ENCODE assay signal across 8 cellular contexts in the genomic region with DNA sequence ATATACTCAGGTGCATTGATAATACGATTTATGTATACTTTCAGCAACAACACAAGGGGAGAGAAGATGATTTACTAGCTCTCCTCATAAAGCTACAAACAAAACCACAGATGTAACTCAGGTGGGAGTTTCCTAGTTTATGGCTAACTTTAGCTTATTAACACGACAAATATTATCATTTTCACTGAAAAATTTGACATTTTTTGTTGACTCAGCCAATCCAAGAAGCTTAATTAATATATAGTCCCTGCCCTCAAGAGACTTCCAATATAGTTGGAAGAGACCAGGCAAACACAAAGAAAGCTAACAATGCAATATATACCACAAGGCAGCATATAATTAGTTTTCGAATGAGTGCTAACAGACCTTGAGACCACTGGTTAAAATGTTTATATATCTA. TPM values are rescaled to one million over a fixed set of nuclear protein-coding genes. Genes with fewer than 3 reads are reported as not detected.
DNase-seq lines count a peak whose midpoint lies in the region; ATAC-seq and TF ChIP-seq lines count a peak whose summit lies in the region.

No MANE protein-coding gene starts in this region.

- peak overlapping the region; percentile 97 for H3K27ac Mint-ChIP-seq in activated CD8-positive, alpha-beta memory T cell treated with anti-CD3 and anti-CD28 coated beads, Interleukin-2, amount 10 ng/mL, durations not matched to agents 7 days and 5 days
- H3K27ac Mint-ChIP-seq in activated T-helper 1 cell treated with anti-CD3 and anti-CD28 coated beads, Interleukin-12 subunit alpha, Interleukin-12 subunit beta, Interleukin-2, Interleukin-4 antibody, amounts not matched to agents 30 ng/mL and 10 ng/mL and 1 ng/mL, durations not matched to agents 14 hours and 24 hours and 36 hours, result no peak overlapping the region

- H3K36me3 Mint-ChIP-seq in activated CD8-positive, alpha-beta memory T cell treated with anti-CD3 and anti-CD28 coated beads, Interleukin-2, amount 10 ng/mL, durations not matched to agents 7 days and 5 days, result peaks cover 18% of the 10 kb centered on the region
- peaks cover 13% of the 10 kb centered on the region for H3K36me3 Mint-ChIP-seq in activated T-helper 1 cell treated with anti-CD3 and anti-CD28 coated beads, Interleukin-12 subunit alpha, Interleukin-12 subunit beta, Interleukin-2, Interleukin-4 antibody, amounts not matched to agents 30 ng/mL and 10 ng/mL and 1 ng/mL, durations not matched to agents 14 hours and 24 hours and 36 hours (ENCODE audit: low read depth)

- H3K27ac ChIP-seq in iPS-20b (ENCODE audit: low read length) (no peak overlapping the region), suprapubic skin (no peak overlapping the region)

- no peaks in the 10 kb centered on the region for H3K27me3 Mint-ChIP-seq in activated CD8-positive, alpha-beta memory T cell treated with anti-CD3 and anti-CD28 coated beads, Interleukin-2, amount 10 ng/mL, durations not matched to agents 7 days and 5 days
- H3K27me3 Mint-ChIP-seq in activated T-helper 1 cell treated with anti-CD3 and anti-CD28 coated beads, Interleukin-12 subunit alpha, Interleukin-12 subunit beta, Interleukin-2, Interleukin-4 antibody, amounts not matched to agents 30 ng/mL and 10 ng/mL and 1 ng/mL, durations not matched to agents 14 hours and 24 hours and 36 hours (ENCODE audit: insufficient read depth), result no peaks in the 10 kb centered on the region

- DNase-seq in activated CD8-positive, alpha-beta memory T cell treated with anti-CD3 and anti-CD28 coated beads, Interleukin-2, amount 10 ng/mL, durations not matched to agents 7 days and 5 days, result no peak
- no peak for DNase-seq in activated CD8-positive, alpha-beta memory T cell treated with anti-CD3 and anti-CD28 coated beads, Interleukin-2, amount 50 U/mL, for 4 hours
- DNase-seq in activated T-helper 1 cell treated with anti-CD3 and anti-CD28 coated beads, Interleukin-12 subunit alpha, Interleukin-12 subunit beta, Interleukin-2, Interleukin-4 antibody, amounts not matched to agents 30 ng/mL and 10 ng/mL and 1 ng/mL, durations not matched to agents 14 hours and 24 hours and 36 hours (ENCODE audit: low spot score), result no peak
- DNase-seq in suprapubic skin (ENCODE audit: low spot score in 2 of 2), result no peak
- DNase-seq in stimulated activated CD4-positive, alpha-beta T cell treated with anti-CD3 and anti-CD28 coated beads, Interleukin-1b, Interleukin-23, amount 100 ng/mL, for 48 hours, result no peak
- DNase-seq in MV-4-11 (lab: John Stamatoyannopoulos, UW), result no peak
- no peak for DNase-seq in GM13976 (ENCODE audit: low spot score)

- H3K4me3 Mint-ChIP-seq in activated CD8-positive, alpha-beta memory T cell treated with anti-CD3 and anti-CD28 coated beads, Interleukin-2, amount 10 ng/mL, durations not matched to agents 7 days and 5 days, result peak overlapping the region; percentile 89
- H3K4me3 Mint-ChIP-seq in activated T-helper 1 cell treated with anti-CD3 and anti-CD28 coated beads, Interleukin-12 subunit alpha, Interleukin-12 subunit beta, Interleukin-2, Interleukin-4 antibody, amounts not matched to agents 30 ng/mL and 10 ng/mL and 1 ng/mL, durations not matched to agents 14 hours and 24 hours and 36 hours, result peak overlapping the region; percentile 96

- peaks cover 30% of the 10 kb centered on the region for H3K4me1 Mint-ChIP-seq in activated CD8-positive, alpha-beta memory T cell treated with anti-CD3 and anti-CD28 coated beads, Interleukin-2, amount 10 ng/mL, durations not matched to agents 7 days and 5 days
- H3K4me1 Mint-ChIP-seq in activated T-helper 1 cell treated with anti-CD3 and anti-CD28 coated beads, Interleukin-12 subunit alpha, Interleukin-12 subunit beta, Interleukin-2, Interleukin-4 antibody, amounts not matched to agents 30 ng/mL and 10 ng/mL and 1 ng/mL, durations not matched to agents 14 hours and 24 hours and 36 hours (ENCODE audit: low read depth), result peaks cover 31% of the 10 kb centered on the region

- CTCF ChIA-PET in activated CD8-positive, alpha-beta memory T cell treated with anti-CD3 and anti-CD28 coated beads, Interleukin-2, amount 10 ng/mL, durations not matched to agents 7 days and 5 days (lab: Charles Lee), result interaction anchor here (1.1 to 1.7 kb wide), 2 partner anchors 104 to 329 kb away, joined by 3 to 8 read pairs; a partner anchor contains a TSS

- intact Hi-C loops in activated T-helper 1 cell treated with anti-CD3 and anti-CD28 coated beads, Interleukin-12 subunit alpha, Interleukin-12 subunit beta, Interleukin-2, Interleukin-4 antibody, amounts not matched to agents 30 ng/mL and 10 ng/mL and 1 ng/mL, durations not matched to agents 14 hours and 24 hours and 36 hours (cut with micrococcal nuclease), result loop anchor here (1.0 to 10.0 kb wide), 10 partner anchors 40 to 1460 kb away; a partner anchor contains a TSS

- TF ChIP-seq EP300 in suprapubic skin (IDR thresholded peaks at IDR 0.05), result no peak

- H3K4me1 ChIP-seq in iPS-20b (ENCODE audit: insufficient read depth, low read length) (no peaks in the 10 kb centered on the region), suprapubic skin (peaks cover 21% of the 10 kb centered on the region)

- peak overlapping the region; percentile 91 for H3K9ac ChIP-seq in iPS-20b (ENCODE audit: low read depth, low read length)

- ATAC-seq in activated CD8-positive, alpha-beta memory T cell treated with anti-CD3 and anti-CD28 coated beads, Interleukin-2, amount 10 ng/mL, durations not matched to agents 7 days and 5 days, result no peak

- 11% methylated on average over 3 of the region's 3 CpGs for WGBS in suprapubic skin

- no peak for TF ChIP-seq POLR2A in suprapubic skin (IDR thresholded peaks at IDR 0.05)

- H3K4me3 ChIP-seq in iPS-20b (ENCODE audit: low read length), result peak overlapping the region; percentile 84
- peak overlapping the region; percentile 61 for H3K4me3 ChIP-seq in suprapubic skin

- peaks cover 21% of the 10 kb centered on the region for H3K36me3 ChIP-seq in iPS-20b (ENCODE audit: insufficient read depth, low read depth, low read length)
- H3K36me3 ChIP-seq in suprapubic skin, result no peaks in the 10 kb centered on the region

- TF ChIP-seq CTCF in suprapubic skin (IDR thresholded peaks at IDR 0.05), result no peak
- no peak for TF ChIP-seq CTCF in GM13976 (IDR thresholded peaks at IDR 0.05; ENCODE audit: borderline replicate concordance, control extremely low read depth, extremely low read depth, insufficient read depth, missing control alignments)

- no peaks in the 10 kb centered on the region for H3K27me3 ChIP-seq in iPS-20b (ENCODE audit: insufficient read depth, low read length)
- H3K27me3 ChIP-seq in suprapubic skin, result no peaks in the 10 kb centered on the region

- no peaks in the 10 kb centered on the region for H3K9me3 Mint-ChIP-seq in activated CD8-positive, alpha-beta memory T cell treated with anti-CD3 and anti-CD28 coated beads, Interleukin-2, amount 10 ng/mL, durations not matched to agents 7 days and 5 days (ENCODE audit: low read depth)
- H3K9me3 Mint-ChIP-seq in activated T-helper 1 cell treated with anti-CD3 and anti-CD28 coated beads, Interleukin-12 subunit alpha, Interleukin-12 subunit beta, Interleukin-2, Interleukin-4 antibody, amounts not matched to agents 30 ng/mL and 10 ng/mL and 1 ng/mL, durations not matched to agents 14 hours and 24 hours and 36 hours, result peaks cover 1% of the 10 kb centered on the region

- no peaks in the 10 kb centered on the region; the same call in 1 of the 2 replicates for H3K9me3 ChIP-seq in iPS-20b (ENCODE audit: insufficient read depth, low read depth, low read length)
- no peaks in the 10 kb centered on the region for H3K9me3 ChIP-seq in suprapubic skin

- in situ Hi-C loops in GM13976 (cut with MboI; ENCODE audit: low sequenced_read_pairs, unreplicated experiment), result no loop called here

RNA-seq across cellular contexts. Expression of a gene that starts 0.8 kb away (rescaled TPM):
- total RNA-seq in activated CD8-positive, alpha-beta memory T cell treated with anti-CD3 and anti-CD28 coated beads, Interleukin-2, amount 10 ng/mL, durations not matched to agents 7 days and 5 days, result 10 to 100 TPM; 51.8 to 81.7 TPM
- 149 and 165 TPM in 2 replicates for total RNA-seq in activated T-helper 1 cell treated with anti-CD3 and anti-CD28 coated beads, Interleukin-12 subunit alpha, Interleukin-12 subunit beta, Interleukin-2, Interleukin-4 antibody, amounts not matched to agents 30 ng/mL and 10 ng/mL and 1 ng/mL, durations not matched to agents 14 hours and 24 hours and 36 hours
- 10 to 100 TPM; 18.2 to 30.2 (median 26.2) TPM for total RNA-seq in suprapubic skin

RNA-seq across cellular contexts. Expression of a gene that starts 1.4 kb away (rescaled TPM):
- 10 to 100 TPM in 1 of 2 experiments, 1 to 10 TPM in 1; 8.2 to 11.5 TPM for total RNA-seq in activated CD8-positive, alpha-beta memory T cell treated with anti-CD3 and anti-CD28 coated beads, Interleukin-2, amount 10 ng/mL, durations not matched to agents 7 days and 5 days
- 3.6 and 4.3 TPM in 2 replicates for total RNA-seq in activated T-helper 1 cell treated with anti-CD3 and anti-CD28 coated beads, Interleukin-12 subunit alpha, Interleukin-12 subunit beta, Interleukin-2, Interleukin-4 antibody, amounts not matched to agents 30 ng/mL and 10 ng/mL and 1 ng/mL, durations not matched to agents 14 hours and 24 hours and 36 hours
- 10 to 100 TPM in 2 of 4 donors, 1 to 10 TPM in 2; 6.7 to 20.6 (median 11.1) TPM for total RNA-seq in suprapubic skin

RNA-seq across cellular contexts. Expression of a gene that starts 39.1 kb away (rescaled TPM):
- 1 to 10 TPM; 3.8 to 5.1 TPM for total RNA-seq in activated CD8-positive, alpha-beta memory T cell treated with anti-CD3 and anti-CD28 coated beads, Interleukin-2, amount 10 ng/mL, durations not matched to agents 7 days and 5 days
- 5.4 and 5.5 TPM in 2 replicates for total RNA-seq in activated T-helper 1 cell treated with anti-CD3 and anti-CD28 coated beads, Interleukin-12 subunit alpha, Interleukin-12 subunit beta, Interleukin-2, Interleukin-4 antibody, amounts not matched to agents 30 ng/mL and 10 ng/mL and 1 ng/mL, durations not matched to agents 14 hours and 24 hours and 36 hours
- total RNA-seq in suprapubic skin, result 1 to 10 TPM in 3 of 4 donors, under 1 TPM in 1; 0.85 to 4.2 (median 1.2) TPM
